In genomic region chr18:77547757-77548156, GRCh38 we compare ENCODE assay signal across 23 cellular contexts.
A peak's percentile ranks its signal among the peaks of the same experiment; 100 is the strongest.
DNase-seq lines count a peak whose midpoint lies in the region; ATAC-seq and TF ChIP-seq lines count a peak whose summit lies in the region.
"Had no signal": no experiment of that assay in that cellular context is flagged by ENCODE, and none has a peak within 500 bp of the region (broad histone marks: within the 10 kb centered on the region; RNA-seq: fewer than 3 reads in every experiment).

No MANE protein-coding gene starts in this region.

- H3K4me3 ChIP-seq in lower lobe of right lung (no peak overlapping the region), uterus (no peak overlapping the region)
- H3K4me3 ChIP-seq: GM12878 had no signal

- TF ChIP-seq POLR2A in uterus (IDR thresholded peaks at IDR 0.05) = no peak

- H3K9me3 ChIP-seq in lower lobe of right lung = no peaks in the 10 kb centered on the region
- no peaks in the 10 kb centered on the region for H3K9me3 ChIP-seq in uterus

- CTCF ChIA-PET in activated CD8-positive, alpha-beta T cell treated with anti-CD3 and anti-CD28 coated beads for 36 hours (lab: Charles Lee) = interaction anchor here (0.6 kb wide), 1 partner anchor 352 kb away, joined by 3 read pairs; no protein-coding TSS in a partner anchor

- H3K4me3 Mint-ChIP-seq in activated CD8-positive, alpha-beta T cell treated with anti-CD3 and anti-CD28 coated beads for 36 hours = no peak overlapping the region
- H3K4me3 Mint-ChIP-seq: CD8-positive, alpha-beta T cell had no signal

- intact Hi-C loops in left cardiac atrium (cut with DNase I) (no loop called here), lower lobe of right lung (cut with DNase I) (loop anchor here (10.0 kb wide), 1 partner anchor 57 kb away; no protein-coding TSS in a partner anchor), uterus (cut with DNase I; ENCODE audit: low total_unique reads) (no loop called here)
- intact Hi-C loops in activated CD8-positive, alpha-beta T cell treated with anti-CD3 and anti-CD28 coated beads for 36 hours (cut with micrococcal nuclease) = no loop called here

- TF ChIP-seq CTCF in lower lobe of right lung (IDR thresholded peaks at IDR 0.05) = no peak
- TF ChIP-seq CTCF in uterus (IDR thresholded peaks at IDR 0.05) = no peak
- no peak for TF ChIP-seq CTCF in activated CD8-positive, alpha-beta T cell treated with anti-CD3 and anti-CD28 coated beads for 36 hours (IDR thresholded peaks at IDR 0.05)

- H3K27ac ChIP-seq in lower lobe of right lung (no peak overlapping the region), uterus (no peak overlapping the region)
- H3K27ac ChIP-seq: 22Rv1 had no signal

- ATAC-seq in left cardiac atrium = peak in 1 of 2 donors; percentile 87
- peak; percentile 52 to 62 for ATAC-seq in lower lobe of right lung
- no peak for ATAC-seq in activated CD8-positive, alpha-beta T cell treated with anti-CD3 and anti-CD28 coated beads for 36 hours
- no peak for ATAC-seq in HG03095 (IDR thresholded peaks at IDR 0.05; ENCODE audit: unreplicated experiment)
- ATAC-seq: CD8-positive, alpha-beta T cell; GM12878; HCT116 had no signal

- no peak overlapping the region for H3K27ac Mint-ChIP-seq in activated CD8-positive, alpha-beta T cell treated with anti-CD3 and anti-CD28 coated beads for 36 hours
- H3K27ac Mint-ChIP-seq: CD8-positive, alpha-beta T cell had no signal

- H3K27me3 ChIP-seq in lower lobe of right lung (ENCODE audit: low read depth) = no peaks in the 10 kb centered on the region
- no peaks in the 10 kb centered on the region for H3K27me3 ChIP-seq in uterus

- H3K9me3 Mint-ChIP-seq in activated CD8-positive, alpha-beta T cell treated with anti-CD3 and anti-CD28 coated beads for 36 hours = no peaks in the 10 kb centered on the region
- H3K9me3 Mint-ChIP-seq: CD8-positive, alpha-beta T cell had no signal

- POLR2A ChIA-PET in activated CD8-positive, alpha-beta T cell treated with anti-CD3 and anti-CD28 coated beads for 36 hours (lab: Charles Lee) = no interaction called here

- H3K27me3 Mint-ChIP-seq in activated CD8-positive, alpha-beta T cell treated with anti-CD3 and anti-CD28 coated beads for 36 hours = peaks cover 2% of the 10 kb centered on the region

- H3K4me1 Mint-ChIP-seq in activated CD8-positive, alpha-beta T cell treated with anti-CD3 and anti-CD28 coated beads for 36 hours (ENCODE audit: low read depth) = no peaks in the 10 kb centered on the region

- no peaks in the 10 kb centered on the region for H3K36me3 ChIP-seq in lower lobe of right lung
- no peaks in the 10 kb centered on the region for H3K36me3 ChIP-seq in uterus

- DNase-seq in NCI-H146 (lab: John Stamatoyannopoulos, UW) (peak; percentile 19), NCI-H146 treated with DMSO at 0.1 percent for 48 hours (lab: John Stamatoyannopoulos, UW; ENCODE audit: unreplicated experiment) (no peak), left cardiac atrium (peak; percentile 23), lower lobe of right lung (no peak), uterus (peak; percentile 40 to 62), amniotic stem cell (lab: John Stamatoyannopoulos, UW) (no peak)
- DNase-seq in activated CD8-positive, alpha-beta T cell treated with anti-CD3 and anti-CD28 coated beads for 36 hours = no peak
- DNase-seq: ACHN; C1 segment of cervical spinal cord; CD8-positive, alpha-beta T cell; DND-41; KBM-7; NCI-H1092 treated with DMSO at 0.1 percent for 48 hours; NCI-H1436 treated with DMSO at 0.1 percent for 48 hours; NCI-H2081; NCI-H2171; NCI-H345; NCI-H524; NCI-H774 had no signal

- no peaks in the 10 kb centered on the region for H3K36me3 Mint-ChIP-seq in activated CD8-positive, alpha-beta T cell treated with anti-CD3 and anti-CD28 coated beads for 36 hours (ENCODE audit: low read depth)
- H3K36me3 Mint-ChIP-seq: CD8-positive, alpha-beta T cell had no signal

- H3K4me1 ChIP-seq in lower lobe of right lung = no peaks in the 10 kb centered on the region
- no peaks in the 10 kb centered on the region for H3K4me1 ChIP-seq in uterus

Comparison
In these comparisons a context has a peak if more than half of its experiments do, and no peak if none do; other contexts are left out.
1. DNase-seq: peak in NCI-H146 (single experiment), left cardiac atrium (single experiment) and uterus (2 of 2); none in NCI-H146 treated with DMSO at 0.1 percent for 48 hours (single experiment), lower lobe of right lung (single experiment), amniotic stem cell (single experiment) and activated CD8-positive, alpha-beta T cell treated with anti-CD3 and anti-CD28 coated beads for 36 hours (single experiment).
2. ATAC-seq: peak in lower lobe of right lung (2 of 2); none in activated CD8-positive, alpha-beta T cell treated with anti-CD3 and anti-CD28 coated beads for 36 hours (single experiment) and HG03095 (single experiment).